ENCODE assay signal across 8 cellular contexts in genomic region chr2:231666171-231667095, GRCh38. TPM values are rescaled to one million over a fixed set of nuclear protein-coding genes. Genes with fewer than 3 reads are reported as not detected.
DNase-seq lines count a peak whose midpoint lies in the region; ATAC-seq and TF ChIP-seq lines count a peak whose summit lies in the region.

No MANE protein-coding gene starts in this region.

- TSS peak; percentile 90 for BruUV-seq in Panc1 (replicated peaks; lab: Mats Ljungman, UMichigan)

- TF ChIP-seq CTCF in C4-2B (conservative IDR thresholded peaks at IDR 0.05) (no peak), Panc1 (IDR thresholded peaks at IDR 0.05) (no peak), endodermal cell (conservative IDR thresholded peaks at IDR 0.05) (no peak), tibial artery (IDR thresholded peaks at IDR 0.05) (peak; percentile 7 to 45)

- 14 to 15% methylated on average over 7 to 32 of the region's 32 CpGs for WGBS in endodermal cell (ENCODE audit: insufficient coverage in 1 of 2, insufficient read length in 1 of 2), 2 experiments

- peak overlapping the region; percentile 49 for H3K27ac ChIP-seq in C4-2B
- H3K27ac ChIP-seq in Panc1 (ENCODE audit: low read length), result peak overlapping the region; percentile 95
- peak overlapping the region; percentile 87 for H3K27ac ChIP-seq in endodermal cell (ENCODE audit: low read depth, low read length)
- peak overlapping the region; percentile 97 to 98 for H3K27ac ChIP-seq in tibial artery

- H3K9me3 ChIP-seq in Panc1 (ENCODE audit: control insufficient read depth, insufficient read depth, low read depth, low read length) (no peaks in the 10 kb centered on the region), endodermal cell (ENCODE audit: control insufficient read depth, low read length) (no peaks in the 10 kb centered on the region), tibial artery (no peaks in the 10 kb centered on the region)

- no peaks in the 10 kb centered on the region for H3K36me3 ChIP-seq in Panc1 (ENCODE audit: control insufficient read depth, insufficient read depth, low read length)
- no peaks in the 10 kb centered on the region for H3K36me3 ChIP-seq in endodermal cell (ENCODE audit: control insufficient read depth, insufficient read depth, low read length)
- no peaks in the 10 kb centered on the region for H3K36me3 ChIP-seq in tibial artery

- H3K27ac Mint-ChIP-seq in endodermal cell (peak overlapping the region; percentile 98), memory B cell (peak overlapping the region; percentile 99)

- H3K4me1 ChIP-seq in Panc1 (ENCODE audit: control insufficient read depth, insufficient read depth, low read length) (peaks cover 27% of the 10 kb centered on the region), endodermal cell (ENCODE audit: control insufficient read depth, insufficient read depth, low read length) (no peaks in the 10 kb centered on the region), tibial artery (peaks cover 6 to 49% (median 24%) of the 10 kb centered on the region in 4 donors)

- DNase-seq in Panc1 (ENCODE audit: low read depth, low spot score) (peak; percentile 74), endodermal cell (peak; percentile 97), memory B cell (ENCODE audit: low spot score in 2 of 2) (no peak), tibial artery (peak; percentile 98 to 99)

- H3K9ac ChIP-seq in endodermal cell (ENCODE audit: extremely low read depth, low read length, poor library complexity, severe bottlenecking), result peak overlapping the region; percentile 80

- H3K27me3 Mint-ChIP-seq in endodermal cell (ENCODE audit: insufficient read depth) (peaks cover 2% of the 10 kb centered on the region), memory B cell (no peaks in the 10 kb centered on the region)

- CTCF ChIA-PET in Panc1 (lab: Charles Lee), result interaction anchor here (0.9 to 1.6 kb wide), 2 partner anchors 9 to 11 kb away, joined by 3 to 6 read pairs; no protein-coding TSS in a partner anchor

- intact Hi-C loops in Panc1 (cut with micrococcal nuclease; ENCODE audit: unreplicated experiment) (no loop called here), tibial artery (cut with DNase I; ENCODE audit: low total_unique reads) (loop anchor here (2.0 kb wide), 2 partner anchors 54 to 62 kb away; no protein-coding TSS in a partner anchor)

- in situ Hi-C loops in Panc1 (cut with HindIII; ENCODE audit: low pct_unique_long_range_greater_than_20kb, low sequenced_read_pairs), result no loop called here

- H3K4me3 ChIP-seq in Panc1 (ENCODE audit: low read depth in 2 of 2, low read length in 2 of 2) (peak overlapping the region; percentile 35 to 66), endodermal cell (ENCODE audit: low read length) (peak overlapping the region; percentile 73), tibial artery (peak overlapping the region; percentile 52 to 55)

- H3K9me3 Mint-ChIP-seq in endodermal cell, result peaks cover 5% of the 10 kb centered on the region
- peaks cover 4% of the 10 kb centered on the region for H3K9me3 Mint-ChIP-seq in memory B cell

- H3K36me3 Mint-ChIP-seq in endodermal cell (ENCODE audit: low read depth) (no peaks in the 10 kb centered on the region), memory B cell (peaks cover 2% of the 10 kb centered on the region)

- H3K27me3 ChIP-seq in Panc1 (ENCODE audit: control insufficient read depth, insufficient read depth, low read length) (no peaks in the 10 kb centered on the region), endodermal cell (ENCODE audit: control insufficient read depth, insufficient read depth, low read length, poor library complexity, severe bottlenecking) (no peaks in the 10 kb centered on the region), tibial artery (no peaks in the 10 kb centered on the region)

- POLR2A ChIA-PET in Panc1 (lab: Charles Lee), result interaction anchor here (0.6 to 1.1 kb wide), 4 partner anchors 8 to 42 kb away, joined by 3 to 4 read pairs (median 4); partner anchors contain the start of gene PTMA

- ATAC-seq in GM19035 (IDR thresholded peaks at IDR 0.05; ENCODE audit: unreplicated experiment), result peak; percentile 46
- ATAC-seq in HG03280 (IDR thresholded peaks at IDR 0.05; ENCODE audit: unreplicated experiment), result peak; percentile 35
- ATAC-seq in Panc1, result peak; percentile 85
- no peak for ATAC-seq in memory B cell (ENCODE audit: low read depth)
- no peak for ATAC-seq in HG02970 (IDR thresholded peaks at IDR 0.05; ENCODE audit: low FRiP score, unreplicated experiment)

- H3K4me1 Mint-ChIP-seq in endodermal cell (peaks cover 9% of the 10 kb centered on the region), memory B cell (peaks cover 37% of the 10 kb centered on the region)

- H3K4me3 Mint-ChIP-seq in endodermal cell (peak overlapping the region; percentile 59), memory B cell (peak overlapping the region; percentile 82)

RNA-seq across cellular contexts. Expression of gene PTMA, which starts 41.9 kb away (rescaled TPM):
- 1,390 TPM for total RNA-seq in Panc1 (2021; ENCODE audit: unreplicated experiment)
- 1,958 TPM for polyA plus RNA-seq in Panc1 (2012; ENCODE audit: insufficient read length)
- total RNA-seq in endodermal cell, result 1,000 to 10,000 TPM; 1,233 to 1,450 TPM
- 1,679 TPM for polyA plus RNA-seq in endodermal cell (2013, experiment 1 of 2)
- polyA plus RNA-seq in endodermal cell (2013, experiment 2 of 2), result 1,712 TPM

Comparison
In these comparisons a context has a peak if more than half of its experiments do, and no peak if none do; other contexts are left out.
1. CTCF ChIP-seq: peak in tibial artery (2 of 2); none in C4-2B (single experiment), Panc1 (single experiment) and endodermal cell (single experiment).
2. ATAC-seq: peak in GM19035 (single experiment), HG03280 (single experiment) and Panc1 (single experiment); none in memory B cell (single experiment) and HG02970 (single experiment).
3. DNase-seq: peak in Panc1 (single experiment), endodermal cell (single experiment) and tibial artery (2 of 2); none in memory B cell (0 of 2).
4. Peak in every context shown above with its lines, with median percentiles within 50 percentile points of each other: H3K27ac ChIP-seq and H3K4me3 ChIP-seq.